Comparison of ENCODE assay signal across 10 cellular contexts in the genomic region with DNA sequence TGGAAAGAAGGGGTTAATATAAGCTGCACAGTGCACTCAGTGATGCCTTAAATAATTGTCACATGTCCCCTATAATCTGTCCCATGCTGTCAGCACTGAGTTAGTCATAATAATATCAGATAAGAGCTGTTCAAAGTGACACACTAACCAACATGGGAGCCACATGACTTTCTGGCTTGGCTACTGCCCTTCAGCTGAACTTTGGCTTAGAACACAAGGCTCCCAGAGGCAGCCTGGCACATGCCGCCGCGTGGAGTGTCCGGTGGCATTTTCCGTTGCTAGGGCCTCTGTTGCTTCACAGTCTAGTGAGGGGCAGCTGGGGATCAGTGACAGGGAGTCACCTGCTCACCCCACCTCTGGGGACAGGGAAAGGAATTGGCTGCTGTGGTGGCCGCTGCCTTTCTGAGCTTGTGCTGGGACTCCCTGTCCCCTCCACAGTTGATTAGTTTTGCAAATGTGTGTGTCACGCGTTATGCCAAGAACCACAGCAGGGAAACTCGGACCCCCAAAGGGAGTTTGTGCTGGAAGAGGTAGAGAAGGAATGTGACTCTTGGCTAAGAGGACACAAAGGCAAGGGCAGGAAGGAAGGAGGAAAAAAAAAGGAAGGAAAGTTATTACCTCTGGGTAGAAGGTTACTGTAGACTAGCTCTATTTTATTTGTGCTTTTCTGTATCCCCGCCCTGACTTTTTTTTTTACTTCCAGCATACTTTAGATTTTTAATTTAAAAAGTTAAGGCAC. TPM values are rescaled to one million over a fixed set of nuclear protein-coding genes. Genes with fewer than 3 reads are reported as not detected.
DNase-seq lines count a peak whose midpoint lies in the region; ATAC-seq, FAIRE-seq and TF ChIP-seq lines count a peak whose summit lies in the region.
"Had no signal": no experiment of that assay in that cellular context is flagged by ENCODE, and none has a peak within 500 bp of the region (broad histone marks: within the 10 kb centered on the region; RNA-seq: fewer than 3 reads in every experiment).

No MANE protein-coding gene starts in this region.

- no peak overlapping the region for H3K4me3 ChIP-seq in IMR-90 (ENCODE audit: insufficient read depth, low read depth, low read length)
- no peak overlapping the region for H3K4me3 ChIP-seq in duodenal mucosa (ENCODE audit: low read depth in 1 of 2, low read length in 2 of 2)
- peak overlapping the region in 1 of 3 experiments; percentile 30; a peak in 1 of 6 replicates for H3K4me3 ChIP-seq in HepG2 (replicated peaks in 1 of 3; ENCODE audit: insufficient read depth in 1 of 3, low read depth in 2 of 3, low read length in 3 of 3)
- peak overlapping the region; percentile 23 to 42 (median 39) for H3K4me3 ChIP-seq in skeletal muscle tissue (ENCODE audit: low read length in 3 of 3)
- no peak overlapping the region for H3K4me3 ChIP-seq in spleen

- POLR2A ChIA-PET in IMR-90 (lab: Charles Lee; ENCODE audit: unreplicated experiment) (no interaction called here), HepG2 (lab: Yijun Ruan, JAX) (no interaction called here)

- TF ChIP-seq CTCF in IMR-90 (conservative IDR thresholded peaks at IDR 0.05; ENCODE audit: low read depth, low read length) (no peak), HepG2 (CRISPR knock-in tag; IDR thresholded peaks at IDR 0.05) (no peak), GM20000 (IDR thresholded peaks at IDR 0.05; ENCODE audit: extremely low read depth, missing control alignments) (no peak), spleen (IDR thresholded peaks at IDR 0.05 in 8 of 11, conservative IDR thresholded peaks at IDR 0.05 in 3 of 11) (no peak)

- no peak overlapping the region for H2AK5ac ChIP-seq in IMR-90 (ENCODE audit: low read depth, low read length)

- no peak for TF ChIP-seq POLR2A in IMR-90 (IDR thresholded peaks at IDR 0.05; ENCODE audit: low read depth, low read length)
- TF ChIP-seq POLR2A in HepG2 (IDR thresholded peaks at IDR 0.05; ENCODE audit: insufficient read depth in 1 of 2, low read depth in 2 of 2, low read length in 2 of 2) = no peak
- no peak for TF ChIP-seq POLR2A in spleen (IDR thresholded peaks at IDR 0.05)

- H4K5ac ChIP-seq in IMR-90 (ENCODE audit: low read depth, low read length) = no peak overlapping the region

- H2BK15ac ChIP-seq in IMR-90 (ENCODE audit: low read depth, low read length) = no peak overlapping the region

- H3K56ac ChIP-seq in IMR-90 (ENCODE audit: extremely low read depth, insufficient read depth, low read length) = no peak overlapping the region

- intact Hi-C loops in IMR-90 (cut with micrococcal nuclease) (no loop called here), HepG2 (cut with micrococcal nuclease; ENCODE audit: unreplicated experiment) (no loop called here), spleen (cut with DNase I; ENCODE audit: low total_unique reads) (no loop called here)

- no peak overlapping the region for H3K14ac ChIP-seq in IMR-90 (replicated peaks; ENCODE audit: low read depth, low read length)

- no peak for TF ChIP-seq RAD21 in IMR-90 (IDR thresholded peaks at IDR 0.05; ENCODE audit: low read length)
- TF ChIP-seq RAD21 in HepG2 (CRISPR knock-in tag; IDR thresholded peaks at IDR 0.05) = no peak

- peaks cover 3% of the 10 kb centered on the region; the same call in 1 of the 2 replicates for H3K4me1 ChIP-seq in IMR-90 (ENCODE audit: control insufficient read depth, insufficient read depth, low read length)
- H3K4me1 ChIP-seq in duodenal mucosa (ENCODE audit: control insufficient read depth in 1 of 2, insufficient read depth in 2 of 2, low read length in 2 of 2) = peaks cover 0 to 6% of the 10 kb centered on the region in 2 donors
- peaks cover 20% of the 10 kb centered on the region for H3K4me1 ChIP-seq in HepG2 (ENCODE audit: insufficient read depth, low read length)
- peaks cover 23 to 32% (median 27%) of the 10 kb centered on the region in 3 donors for H3K4me1 ChIP-seq in skeletal muscle tissue (ENCODE audit: control insufficient read depth in 3 of 3, insufficient read depth in 3 of 3, low read length in 3 of 3)
- no peaks in the 10 kb centered on the region for H3K4me1 ChIP-seq in spleen

- no peak overlapping the region for H2BK120ac ChIP-seq in IMR-90 (ENCODE audit: low read depth, low read length)

- no peaks in the 10 kb centered on the region for H3K36me3 ChIP-seq in IMR-90 (ENCODE audit: control insufficient read depth, insufficient read depth, low read length)
- H3K36me3 ChIP-seq in duodenal mucosa (ENCODE audit: control insufficient read depth in 1 of 2, insufficient read depth in 2 of 2, low read length in 2 of 2) = no peaks in the 10 kb centered on the region
- H3K36me3 ChIP-seq in HepG2 (replicated peaks in 1 of 2; ENCODE audit: control insufficient read depth in 1 of 2, insufficient read depth in 2 of 2, low read length in 2 of 2) = no peaks in the 10 kb centered on the region
- no peaks in the 10 kb centered on the region for H3K36me3 ChIP-seq in skeletal muscle tissue (ENCODE audit: control insufficient read depth in 3 of 3, insufficient read depth in 3 of 3, low read length in 3 of 3)
- H3K36me3 ChIP-seq in spleen = no peaks in the 10 kb centered on the region

- H3K4me2 ChIP-seq in IMR-90 (ENCODE audit: low read depth, low read length) = no peak overlapping the region
- peak overlapping the region; percentile 63 for H3K4me2 ChIP-seq in HepG2 (ENCODE audit: low read depth, low read length)

- FAIRE-seq in HepG2 (lab: Jason Lieb, UNC) = peak; percentile 21
- FAIRE-seq: bronchial epithelial cell had no signal

- H3K18ac ChIP-seq in IMR-90 (ENCODE audit: low read depth, low read length) = 0 out of 2 replicates have a peak overlapping the region, but pooled peaks have one; percentile 23

- no peak overlapping the region for H3K23ac ChIP-seq in IMR-90 (ENCODE audit: low read depth, low read length)

- H2AFZ ChIP-seq in IMR-90 (replicated peaks; ENCODE audit: low read length, poor library complexity) (no peak overlapping the region), HepG2 (ENCODE audit: low read length) (peak overlapping the region; percentile 23)

- no peak for ATAC-seq in IMR-90 (ENCODE audit: low read depth)
- peak; percentile 95 for ATAC-seq in HepG2

- H2BK20ac ChIP-seq in IMR-90 (ENCODE audit: low read depth, low read length) = no peak overlapping the region

- H3K9me3 ChIP-seq in IMR-90 (ENCODE audit: control insufficient read depth, insufficient read depth, low read length) (no peaks in the 10 kb centered on the region), duodenal mucosa (ENCODE audit: control insufficient read depth in 1 of 2, low read length in 2 of 2) (no peaks in the 10 kb centered on the region), HepG2 (ENCODE audit: low read length) (peaks cover 15% of the 10 kb centered on the region), skeletal muscle tissue (ENCODE audit: control insufficient read depth in 3 of 3, low read length in 3 of 3) (no peaks in the 10 kb centered on the region), spleen (no peaks in the 10 kb centered on the region)

- TF ChIP-seq EP300 in HepG2 (IDR thresholded peaks at IDR 0.05; ENCODE audit: low read depth in 2 of 2, low read length in 2 of 2) (0 out of 4 replicates have a peak, but pooled peaks of 1 of the 2 experiments have one; percentile 7), HepG2 (CRISPR knock-in tag; IDR thresholded peaks at IDR 0.05; ENCODE audit: borderline replicate concordance) (no peak)

- no CpG with 5 or more reads among the region's 10 CpGs for WGBS in IMR-90 (ENCODE audit: extremely low coverage in 2 of 2, insufficient read length in 1 of 2), 2 experiments
- 19% methylated on average over 10 of the region's 10 CpGs for WGBS in HepG2 (ENCODE audit: low lambda C conversion rate)
- 63 to 70% (median 65%) methylated on average over 5 to 10 of the region's 10 CpGs for WGBS in spleen, 5 donors

- no peaks in the 10 kb centered on the region for H3K79me2 ChIP-seq in HepG2 (ENCODE audit: insufficient read depth, low read length)

- H4K20me1 ChIP-seq in IMR-90 (ENCODE audit: insufficient read depth, low read length) (no peaks in the 10 kb centered on the region), HepG2 (ENCODE audit: insufficient read depth, low read length) (no peaks in the 10 kb centered on the region)

- H3K9ac ChIP-seq in IMR-90 (ENCODE audit: low read depth, low read length) = no peak overlapping the region
- H3K9ac ChIP-seq in duodenal mucosa (ENCODE audit: low read depth in 1 of 2, low read length in 2 of 2) = no peak overlapping the region
- no peak overlapping the region for H3K9ac ChIP-seq in HepG2 (ENCODE audit: insufficient read depth, low read depth, low read length)
- H3K9ac ChIP-seq in skeletal muscle tissue (ENCODE audit: low read depth in 1 of 3, low read length in 3 of 3) = peak overlapping the region; percentile 45 to 76 (median 62)

- peaks cover 3% of the 10 kb centered on the region; the same call in 1 of the 2 replicates for H3K27me3 ChIP-seq in IMR-90 (ENCODE audit: control insufficient read depth, insufficient read depth, low read length)
- no peaks in the 10 kb centered on the region for H3K27me3 ChIP-seq in duodenal mucosa (ENCODE audit: control insufficient read depth in 1 of 2, insufficient read depth in 2 of 2, low read length in 2 of 2)
- peaks cover 0 to 14% of the 10 kb centered on the region in 2 experiments; a peak in 3 of 5 replicates for H3K27me3 ChIP-seq in HepG2 (ENCODE audit: control insufficient read depth in 1 of 2, insufficient read depth in 2 of 2, low read length in 2 of 2)
- no peaks in the 10 kb centered on the region for H3K27me3 ChIP-seq in skeletal muscle tissue (ENCODE audit: control insufficient read depth in 3 of 3, insufficient read depth in 3 of 3, low read length in 3 of 3)
- H3K27me3 ChIP-seq in spleen (replicated peaks in 1 of 7) = no peaks in the 10 kb centered on the region

- in situ Hi-C loops in IMR-90 (cut with MboI; ENCODE audit: low sequenced_read_pairs) (no loop called here), HepG2 (cut with HindIII; ENCODE audit: extremely low pct_ligation_motif_present, low pct_unique_long_range_greater_than_20kb) (no loop called here)

- DNase-seq in IMR-90 (no peak), HepG2 (ENCODE audit: low spot score) (peak; percentile 75), GM20000 (ENCODE audit: low spot score) (no peak), germinal center (ENCODE audit: low spot score) (no peak), spleen (no peak), T1000 (lab: John Stamatoyannopoulos, UW) (no peak)
- DNase-seq: NCI-H1092 treated with DMSO at 0.1 percent for 48 hours had no signal

- CTCF ChIA-PET in IMR-90 (lab: Yijun Ruan, JAX) (interaction anchor here (1.5 kb wide), 1 partner anchor 9 kb away, joined by 3 read pairs; no protein-coding TSS in a partner anchor), HepG2 (lab: Yijun Ruan, JAX; ENCODE audit: low intra/inter-chr PET ratio, low total read pairs) (no interaction called here)

- no peaks in the 10 kb centered on the region for H3K9me1 ChIP-seq in IMR-90 (ENCODE audit: insufficient read depth, low read length)

- H2BK5ac ChIP-seq in IMR-90 (ENCODE audit: low read depth, low read length, poor library complexity, severe bottlenecking) = no peak overlapping the region

- BruUV-seq in IMR-90 (replicated peaks; lab: Mats Ljungman, UMichigan) (no TSS peak), HepG2 (replicated peaks; lab: Mats Ljungman, UMichigan) (no TSS peak)

- dilution Hi-C loops in IMR-90 (cut with HindIII; ENCODE audit: low sequenced_read_pairs, unreplicated experiment) = no loop called here

- no peaks in the 10 kb centered on the region for H3K79me1 ChIP-seq in IMR-90 (ENCODE audit: low read depth in 1 of 2, low read length in 2 of 2)

- no peak overlapping the region for H4K91ac ChIP-seq in IMR-90 (ENCODE audit: insufficient read depth, low read depth, low read length)

- no peak overlapping the region for H2AK9ac ChIP-seq in IMR-90 (replicated peaks; ENCODE audit: low read depth, low read length, poor library complexity)

- H3K27ac ChIP-seq in IMR-90 (ENCODE audit: insufficient read depth, low read length) (no peak overlapping the region), duodenal mucosa (ENCODE audit: low read depth, low read length) (peak overlapping the region; percentile 6), HepG2 (ENCODE audit: extremely low read length, insufficient read depth, low read length) (no peak overlapping the region), skeletal muscle tissue (ENCODE audit: low read depth, low read length) (peak overlapping the region; percentile 84), spleen (no peak overlapping the region)

- no peak overlapping the region for H3K4ac ChIP-seq in IMR-90 (ENCODE audit: low read depth, low read length)

- H4K8ac ChIP-seq in IMR-90 (ENCODE audit: low read depth in 2 of 2, low read length in 2 of 2) = no peak overlapping the region

RNA-seq across cellular contexts. Expression of a gene that starts 41.1 kb away (rescaled TPM):
- under 0.01 TPM in 2 replicates for total RNA-seq in IMR-90 (2012; rRNA removed)
- 0.03 TPM in 2 replicates for polyA plus RNA-seq in IMR-90 (2012; rRNA removed)
- 0.01 TPM in 1 of 2 replicates, not detected in the other for polyA plus RNA-seq in IMR-90 (2012; cell fraction: cytosol; rRNA removed)
- polyA plus RNA-seq in IMR-90 (2012; cell fraction: nucleus; rRNA removed; ENCODE audit: low replicate concordance) = 0.25 TPM in 1 of 2 replicates, not detected in the other
- 18.8 and 20.7 TPM in 2 replicates for total RNA-seq in HepG2 (2016; rRNA removed; fragmentation: Illumina TruSeq; extraction: Trizol)
- 2.1 and 2.8 TPM in 2 replicates for total RNA-seq in HepG2 (2016; cell fraction: cytosol; rRNA removed; fragmentation: Illumina TruSeq; extraction: Trizol; ENCODE audit: low read depth)
- 16.5 and 17.8 TPM in 2 replicates for total RNA-seq in HepG2 (2016; cell fraction: insoluble cytoplasmic fraction; rRNA removed; fragmentation: Illumina TruSeq; extraction: Trizol)
- total RNA-seq in HepG2 (2016; cell fraction: membrane; rRNA removed; fragmentation: Illumina TruSeq; extraction: Trizol) = 5.2 and 6.9 TPM in 2 replicates
- 48.8 and 51.3 TPM in 2 replicates for total RNA-seq in HepG2 (2016; cell fraction: nucleus; rRNA removed; fragmentation: Illumina TruSeq; extraction: Trizol)
- polyA plus RNA-seq in HepG2 (2011; rRNA removed) = 26.3 and 37.3 TPM in 2 replicates
- polyA plus RNA-seq in HepG2 (2011; cell fraction: cytosol; rRNA removed) = 21.3 and 25.7 TPM in 2 replicates
- polyA plus RNA-seq in HepG2 (2011; cell fraction: nucleus; rRNA removed) = 53.6 and 57.4 TPM in 2 replicates
- polyA plus RNA-seq in HepG2 (2012) = 18.4 and 30.5 TPM in 2 replicates
- polyA plus RNA-seq in HepG2 (2016; cell fraction: cytosol; fragmentation: Illumina TruSeq; extraction: Trizol; ENCODE audit: low read depth) = 1.1 TPM in 2 replicates
- polyA plus RNA-seq in HepG2 (2016; cell fraction: insoluble cytoplasmic fraction; fragmentation: Illumina TruSeq; extraction: Trizol; ENCODE audit: low read depth) = 10.3 and 10.7 TPM in 2 replicates
- polyA plus RNA-seq in HepG2 (2016; cell fraction: membrane; fragmentation: Illumina TruSeq; extraction: Trizol; ENCODE audit: low read depth) = 1.2 and 1.5 TPM in 2 replicates
- polyA plus RNA-seq in HepG2 (2016; cell fraction: nucleus; fragmentation: Illumina TruSeq; extraction: Trizol; ENCODE audit: insufficient read depth, low read depth) = 13.7 and 14.4 TPM in 2 replicates
- 26.6 and 166 TPM in 2 replicates for polyA minus RNA-seq in HepG2 (2011; rRNA and poly(A)+ RNA removed; ENCODE audit: low replicate concordance)
- polyA minus RNA-seq in HepG2 (2011; cell fraction: cytosol; rRNA and poly(A)+ RNA removed) = 30.3 and 31.7 TPM in 2 replicates
- polyA minus RNA-seq in HepG2 (2011; cell fraction: nucleus; rRNA and poly(A)+ RNA removed) = 453 and 498 TPM in 2 replicates
- total RNA-seq in skeletal muscle tissue = 12.5 TPM
- total RNA-seq in spleen = 1 to 10 TPM in 6 of 7 donors, under 1 TPM in 1; 0.88 to 7.3 (median 3.7) TPM
- under 1 TPM; 0.32 to 0.63 (median 0.53) TPM for polyA plus RNA-seq in spleen

Comparison
In these comparisons a context has a peak if more than half of its experiments do, and no peak if none do; other contexts are left out.
1. H3K27ac ChIP-seq: peak in duodenal mucosa (single experiment) and skeletal muscle tissue (single experiment); none in IMR-90 (single experiment), HepG2 (single experiment) and spleen (0 of 8).
2. H3K4me3 ChIP-seq: peak in skeletal muscle tissue (3 of 3); none in IMR-90 (single experiment), duodenal mucosa (0 of 2) and spleen (0 of 8).
3. H3K9ac ChIP-seq: peak in skeletal muscle tissue (3 of 3); none in IMR-90 (single experiment), duodenal mucosa (0 of 2) and HepG2 (single experiment).